Comparison of ENCODE assay signal across 10 cellular contexts in genomic region chr18:10010611-10011015, GRCh38.
DNase-seq lines count a peak whose midpoint lies in the region; ATAC-seq and TF ChIP-seq lines count a peak whose summit lies in the region.
"Had no signal": no experiment of that assay in that cellular context is flagged by ENCODE, and none has a peak within 500 bp of the region (broad histone marks: within the 10 kb centered on the region; RNA-seq: fewer than 3 reads in every experiment).

No MANE protein-coding gene starts in this region.

- no peaks in the 10 kb centered on the region for H3K36me3 Mint-ChIP-seq in effector memory CD8-positive, alpha-beta T cell (ENCODE audit: insufficient read depth)
- H3K36me3 Mint-ChIP-seq in nephron progenitor cell (ENCODE audit: low read depth), result no peaks in the 10 kb centered on the region

- WGBS in adrenal gland, 4 donors, result 45 to 64% (median 53%) methylated on average over 4 to 6 of the region's 6 CpGs
- 5 to 11% (median 9%) methylated on average over 6 of the region's 6 CpGs for WGBS in psoas muscle, 3 donors

- H4K20me1 ChIP-seq in BLaER1, result no peaks in the 10 kb centered on the region

- TF ChIP-seq POLR2A in adrenal gland (IDR thresholded peaks at IDR 0.05), result no peak

- peaks cover 17 to 42% of the 10 kb centered on the region in 2 donors for H3K27me3 Mint-ChIP-seq in effector memory CD8-positive, alpha-beta T cell
- peaks cover 3% of the 10 kb centered on the region for H3K27me3 Mint-ChIP-seq in nephron progenitor cell (ENCODE audit: low read depth, poor library complexity)

- H3K27ac ChIP-seq in BLaER1 (no peak overlapping the region), adrenal gland (peak overlapping the region in 1 of 5 donors; percentile 55), psoas muscle (no peak overlapping the region)

- H3K9ac ChIP-seq in BLaER1, result no peak overlapping the region

- no peaks in the 10 kb centered on the region for H3K4me1 Mint-ChIP-seq in effector memory CD8-positive, alpha-beta T cell (ENCODE audit: low read depth in 2 of 2)
- H3K4me1 Mint-ChIP-seq in nephron progenitor cell, result peaks cover 55% of the 10 kb centered on the region

- H3K4me1 ChIP-seq in BLaER1, result peaks cover 59% of the 10 kb centered on the region
- H3K4me1 ChIP-seq in adrenal gland (replicated peaks in 1 of 2), result peaks cover 0 to 9% of the 10 kb centered on the region in 2 donors
- peaks cover 24% of the 10 kb centered on the region for H3K4me1 ChIP-seq in psoas muscle

- intact Hi-C loops in adrenal gland (cut with DNase I) (no loop called here), Right ventricle myocardium superior (cut with DNase I) (no loop called here), psoas muscle (cut with DNase I) (no loop called here)

- TF ChIP-seq CTCF in adrenal gland (IDR thresholded peaks at IDR 0.05), result no peak
- TF ChIP-seq CTCF in psoas muscle (IDR thresholded peaks at IDR 0.05), result no peak
- no peak for TF ChIP-seq CTCF in nephron progenitor cell (IDR thresholded peaks at IDR 0.05)

- DNase-seq in adrenal gland (peak in 6 of 7 donors; percentile 39 to 75 (median 54)), Right ventricle myocardium superior (peak; percentile 73), psoas muscle (peak; percentile 28 to 71), nephron progenitor cell (no peak), AML-193 (lab: John Stamatoyannopoulos, UW) (no peak)
- no peak for DNase-seq in effector memory CD8-positive, alpha-beta T cell
- DNase-seq: DMS79, spleen had no signal

- H3K9me3 ChIP-seq in BLaER1 (peaks cover 6% of the 10 kb centered on the region; the same call in 1 of the 2 replicates), adrenal gland (replicated peaks in 1 of 3) (no peaks in the 10 kb centered on the region), psoas muscle (no peaks in the 10 kb centered on the region)
- H3K9me3 ChIP-seq: spleen had no signal

- H3K4me2 ChIP-seq in BLaER1, result peak overlapping the region; percentile 26

- no peaks in the 10 kb centered on the region for H3K9me3 Mint-ChIP-seq in effector memory CD8-positive, alpha-beta T cell
- H3K9me3 Mint-ChIP-seq in nephron progenitor cell, result no peaks in the 10 kb centered on the region

- no peak overlapping the region for H3K4me3 Mint-ChIP-seq in effector memory CD8-positive, alpha-beta T cell
- H3K4me3 Mint-ChIP-seq in nephron progenitor cell, result no peak overlapping the region

- H3K27me3 ChIP-seq in BLaER1, result no peaks in the 10 kb centered on the region
- H3K27me3 ChIP-seq in adrenal gland, result no peaks in the 10 kb centered on the region
- no peaks in the 10 kb centered on the region for H3K27me3 ChIP-seq in psoas muscle (ENCODE audit: insufficient read depth in 3 of 3, low read length in 2 of 3)
- H3K27me3 ChIP-seq: spleen had no signal

- H3K27ac Mint-ChIP-seq in effector memory CD8-positive, alpha-beta T cell, result no peak overlapping the region
- H3K27ac Mint-ChIP-seq in nephron progenitor cell, result no peak overlapping the region

- H3K36me3 ChIP-seq in BLaER1 (no peaks in the 10 kb centered on the region), adrenal gland (replicated peaks in 1 of 2) (no peaks in the 10 kb centered on the region), psoas muscle (ENCODE audit: insufficient read depth in 1 of 2, low read depth in 1 of 2) (no peaks in the 10 kb centered on the region)
- H3K36me3 ChIP-seq: spleen had no signal

- peak; percentile 81 for ATAC-seq in Right ventricle myocardium superior (ENCODE audit: poor library complexity)
- ATAC-seq in psoas muscle, result peak; percentile 85 to 92 (median 88)
- ATAC-seq in effector memory CD8-positive, alpha-beta T cell (replicated peaks), result no peak
- ATAC-seq in HG03039 (IDR thresholded peaks at IDR 0.05; ENCODE audit: unreplicated experiment), result no peak

- H3K4me3 ChIP-seq in BLaER1 (no peak overlapping the region), adrenal gland (no peak overlapping the region), psoas muscle (no peak overlapping the region)
- H3K4me3 ChIP-seq: spleen had no signal

Comparison
In these comparisons a context has a peak if more than half of its experiments do, and no peak if none do; other contexts are left out.
1. DNase-seq: peak in adrenal gland (6 of 7), Right ventricle myocardium superior (single experiment) and psoas muscle (2 of 2); none in effector memory CD8-positive, alpha-beta T cell (0 of 3), nephron progenitor cell (single experiment) and AML-193 (0 of 2).
2. ATAC-seq: peak in Right ventricle myocardium superior (single experiment) and psoas muscle (4 of 4); none in effector memory CD8-positive, alpha-beta T cell (single experiment) and HG03039 (single experiment).